ENCODE assay signal across 9 cellular contexts in the genomic region with DNA sequence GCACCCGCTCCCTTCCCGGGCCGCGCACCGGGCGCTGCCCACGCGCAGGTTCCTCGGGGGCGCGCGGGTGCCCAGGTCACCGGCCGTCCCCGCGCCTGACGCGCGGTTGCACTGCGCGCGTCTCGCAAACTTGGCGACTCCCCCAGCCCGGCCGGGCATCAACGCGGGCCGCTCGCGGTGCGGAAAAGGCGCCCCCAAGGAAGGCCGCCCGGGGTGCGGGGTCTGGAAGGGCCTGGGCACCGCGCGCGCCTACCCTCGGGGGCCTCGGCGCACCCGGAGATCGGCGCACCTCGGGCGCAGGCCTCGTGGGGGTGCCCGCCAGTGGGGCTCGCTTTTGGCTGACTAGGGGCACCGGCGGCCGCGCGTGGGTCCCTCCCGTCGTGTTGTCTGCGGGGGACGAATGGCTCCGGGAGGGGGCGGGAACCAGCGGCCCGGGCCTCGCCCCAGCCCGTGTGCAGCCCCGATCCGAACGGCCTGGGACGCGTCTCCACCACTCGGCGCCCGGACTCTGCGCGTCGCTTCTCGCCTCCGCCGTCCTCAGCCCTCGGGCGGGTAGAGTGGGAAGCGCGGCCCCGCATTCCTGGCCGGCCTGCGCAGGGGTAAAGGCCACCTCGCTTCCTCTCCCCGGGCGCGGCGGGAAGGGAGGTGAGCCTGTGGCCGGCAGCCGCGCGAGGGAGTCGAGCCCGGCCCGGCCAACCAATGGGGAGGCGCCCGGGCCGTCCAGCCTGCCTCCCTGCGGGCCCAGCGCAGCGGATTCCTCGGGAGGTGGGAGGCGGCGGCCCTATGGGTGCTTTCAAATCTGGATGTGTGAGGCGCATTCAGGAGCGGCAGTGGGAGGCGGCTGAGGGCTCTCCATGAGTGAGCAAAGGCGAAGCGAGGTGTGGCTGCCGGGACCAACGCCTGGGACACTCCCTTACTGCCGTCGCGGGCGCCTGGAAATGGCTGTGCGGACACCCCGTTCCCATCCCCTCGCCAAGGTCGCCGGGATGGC. TPM values are rescaled to one million over a fixed set of nuclear protein-coding genes. Genes with fewer than 3 reads are reported as not detected.
DNase-seq lines count a peak whose midpoint lies in the region; ATAC-seq and TF ChIP-seq lines count a peak whose summit lies in the region.
"Had no signal": no experiment of that assay in that cellular context is flagged by ENCODE, and none has a peak within 500 bp of the region (broad histone marks: within the 10 kb centered on the region; RNA-seq: fewer than 3 reads in every experiment).

No MANE protein-coding gene starts in this region.

- H3K9ac ChIP-seq in iPS-15b (ENCODE audit: low read depth, low read length) (peak overlapping the region; percentile 54), skeletal muscle tissue (ENCODE audit: low read depth in 1 of 3, low read length in 3 of 3) (peak overlapping the region in 2 of 3 donors; percentile 10 to 62)

- H3K27me3 ChIP-seq in iPS-15b (ENCODE audit: control insufficient read depth, insufficient read depth, low read length) (peaks cover 12% of the 10 kb centered on the region), skeletal muscle tissue (ENCODE audit: control insufficient read depth in 3 of 3, insufficient read depth in 3 of 3, low read length in 3 of 3) (peaks cover 0 to 13% (median 0%) of the 10 kb centered on the region in 3 donors)

- H3K4me3 ChIP-seq in iPS-15b (ENCODE audit: low read depth, low read length), result peak overlapping the region; percentile 48
- peak overlapping the region in 2 of 3 donors; percentile 52 to 64 for H3K4me3 ChIP-seq in skeletal muscle tissue (ENCODE audit: low read length in 3 of 3)

- H3K36me3 ChIP-seq in iPS-15b (ENCODE audit: control insufficient read depth, insufficient read depth, low read length) (no peaks in the 10 kb centered on the region), skeletal muscle tissue (ENCODE audit: control insufficient read depth in 3 of 3, insufficient read depth in 3 of 3, low read length in 3 of 3) (no peaks in the 10 kb centered on the region)

- H3K4me1 ChIP-seq in iPS-15b (ENCODE audit: control insufficient read depth, insufficient read depth, low read length) (peaks cover 11% of the 10 kb centered on the region), skeletal muscle tissue (ENCODE audit: control insufficient read depth in 3 of 3, insufficient read depth in 3 of 3, low read length in 3 of 3) (peaks cover 20 to 37% (median 24%) of the 10 kb centered on the region in 3 donors)

- H3K27ac ChIP-seq in VCaP (peak overlapping the region; percentile 48; the same call in 1 of the 2 replicates), skeletal muscle tissue (ENCODE audit: low read depth, low read length) (no peak overlapping the region)

- peak; percentile 25 for DNase-seq in NCI-H345 (lab: John Stamatoyannopoulos, UW)
- no peak for DNase-seq in NCI-H345 treated with DMSO at 0.1 percent for 48 hours (lab: John Stamatoyannopoulos, UW; ENCODE audit: unreplicated experiment)
- DNase-seq in HCEC 1CT, result no peak
- DNase-seq in hepatic stellate cell (ENCODE audit: low spot score), result no peak

- TF ChIP-seq CTCF in VCaP (conservative IDR thresholded peaks at IDR 0.05), result no peak

- ATAC-seq in HG02938 (IDR thresholded peaks at IDR 0.05; ENCODE audit: unreplicated experiment), result no peak

- H3K9me3 ChIP-seq in iPS-15b (ENCODE audit: control insufficient read depth, insufficient read depth, low read length), result no peaks in the 10 kb centered on the region
- no peaks in the 10 kb centered on the region for H3K9me3 ChIP-seq in skeletal muscle tissue (ENCODE audit: control insufficient read depth in 3 of 3, low read length in 3 of 3)

RNA-seq across cellular contexts. Expression of gene ZBTB46, which starts 0.9 kb away (rescaled TPM):
- 52.2 TPM for total RNA-seq in skeletal muscle tissue

RNA-seq across cellular contexts. Expression of gene ABHD16B, which starts 29.3 kb away (rescaled TPM):
- total RNA-seq in skeletal muscle tissue, result not detected
- total RNA-seq: T-helper 1 cell treated with Interleukin-12 subunit alpha and Interleukin-12 subunit beta and Interleukin-4 antibody, amounts not matched to agents 30 ng/mL and 1 ng/mL, for 36 hours had no signal

RNA-seq across cellular contexts. Expression of gene TPD52L2, which starts 33.1 kb away (rescaled TPM):
- 29.2 TPM for total RNA-seq in skeletal muscle tissue
